In genomic region chr15:21407366-21407765, GRCh38 we compare ENCODE assay signal across 17 cellular contexts. TPM values are rescaled to one million over a fixed set of nuclear protein-coding genes. Genes with fewer than 3 reads are reported as not detected.
"Had no signal": no experiment of that assay in that cellular context is flagged by ENCODE, and none has a peak within 500 bp of the region (broad histone marks: within the 10 kb centered on the region; RNA-seq: fewer than 3 reads in every experiment).

No MANE protein-coding gene starts in this region.

RNA-seq across cellular contexts. Expression of gene POTEB3, which starts 32.9 kb away (rescaled TPM):
- total RNA-seq: naive thymus-derived CD4-positive, alpha-beta T cell; natural killer cell; occipital lobe; osteoblast; pancreas; posterior vena cava; pulmonary artery endothelial cell; right atrium auricular region; sciatic nerve; smooth muscle cell; stomach; subcutaneous adipose tissue; temporal lobe; thoracic aorta; tibial nerve; upper lobe of left lung; urinary bladder had no signal
